ENCODE assay signal across 20 cellular contexts in the genomic region with DNA sequence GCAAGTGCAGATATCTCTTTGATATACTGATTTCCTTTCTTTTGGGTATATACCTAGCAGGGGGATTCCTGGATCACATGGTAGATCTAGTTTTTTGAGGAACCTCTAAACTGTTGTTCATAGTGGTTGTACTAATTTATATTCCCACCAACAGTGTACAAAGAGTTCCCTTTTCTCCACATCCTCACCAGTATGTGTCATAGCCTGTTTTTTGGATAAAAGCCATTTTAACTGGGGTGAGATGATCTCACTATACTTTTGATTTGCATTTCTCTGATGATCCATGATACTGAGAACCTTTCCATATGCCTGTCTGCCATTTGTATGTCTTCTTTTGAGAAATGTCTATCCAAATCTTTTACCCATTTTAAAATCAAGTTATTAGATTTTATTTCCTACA. TPM values are rescaled to one million over a fixed set of nuclear protein-coding genes. Genes with fewer than 3 reads are reported as not detected.
DNase-seq lines count a peak whose midpoint lies in the region; ATAC-seq and TF ChIP-seq lines count a peak whose summit lies in the region.
"Had no signal": no experiment of that assay in that cellular context is flagged by ENCODE, and none has a peak within 500 bp of the region (broad histone marks: within the 10 kb centered on the region; RNA-seq: fewer than 3 reads in every experiment).

No MANE protein-coding gene starts in this region.

- no peaks in the 10 kb centered on the region for H3K36me3 Mint-ChIP-seq in MCF 10A (ENCODE audit: insufficient read depth, unreplicated experiment)
- no peaks in the 10 kb centered on the region for H3K36me3 Mint-ChIP-seq in activated CD4-positive, alpha-beta T cell treated with anti-CD3 and anti-CD28 coated beads for 36 hours (ENCODE audit: low read depth)
- H3K36me3 Mint-ChIP-seq: CD4-positive, CD25-positive, alpha-beta regulatory T cell had no signal

- no peaks in the 10 kb centered on the region for H3K9me3 ChIP-seq in breast epithelium

- POLR2A ChIA-PET in MCF 10A (lab: Yijun Ruan, JAX): no interaction called here
- POLR2A ChIA-PET in activated CD4-positive, alpha-beta T cell treated with anti-CD3 and anti-CD28 coated beads for 36 hours (lab: Charles Lee): no interaction called here

- H3K4me1 Mint-ChIP-seq in MCF 10A (ENCODE audit: insufficient read depth, unreplicated experiment): peaks cover 7% of the 10 kb centered on the region
- H3K4me1 Mint-ChIP-seq in activated CD4-positive, alpha-beta T cell treated with anti-CD3 and anti-CD28 coated beads for 36 hours: peaks cover 7% of the 10 kb centered on the region
- H3K4me1 Mint-ChIP-seq: mesothelial cell of epicardium had no signal

- intact Hi-C loops in MCF 10A (cut with micrococcal nuclease) (no loop called here), breast epithelium (cut with DNase I; ENCODE audit: low total_unique reads) (no loop called here)
- intact Hi-C loops in activated CD4-positive, alpha-beta T cell treated with anti-CD3 and anti-CD28 coated beads for 36 hours (cut with DNase I, micrococcal nuclease): loop anchor here in 1 of 2 experiments (10.0 kb wide), 1 partner anchor 658 kb away; the partner anchor contains the start of gene MGAT5

- H3K9me3 Mint-ChIP-seq in MCF 10A (ENCODE audit: unreplicated experiment): peaks cover 5% of the 10 kb centered on the region
- peaks cover 9% of the 10 kb centered on the region for H3K9me3 Mint-ChIP-seq in activated CD4-positive, alpha-beta T cell treated with anti-CD3 and anti-CD28 coated beads for 36 hours (ENCODE audit: low read depth)

- no peaks in the 10 kb centered on the region for H3K36me3 ChIP-seq in breast epithelium
- H3K36me3 ChIP-seq: esophagus muscularis mucosa had no signal

- TF ChIP-seq POLR2A in breast epithelium (IDR thresholded peaks at IDR 0.05): no peak

- TF ChIP-seq CTCF in MCF 10A (IDR thresholded peaks at IDR 0.05; ENCODE audit: unreplicated experiment) (no peak), breast epithelium (IDR thresholded peaks at IDR 0.05) (no peak), fibroblast of pulmonary artery (IDR thresholded peaks at IDR 0.05; ENCODE audit: low read length, missing control alignments) (no peak)

- ATAC-seq in activated CD4-positive, alpha-beta T cell treated with anti-CD3 and anti-CD28 coated beads for 36 hours: no peak
- ATAC-seq in HG03280 (IDR thresholded peaks at IDR 0.05; ENCODE audit: unreplicated experiment): no peak
- no peak for ATAC-seq in GM18520 (IDR thresholded peaks at IDR 0.05; ENCODE audit: unreplicated experiment)
- ATAC-seq: Panc1; stimulated activated naive CD8-positive, alpha-beta T cell treated with anti-CD3 and anti-CD28 coated beads, Interleukin-15, Interleukin-2, amounts not matched to agents 100 U/mL and 50 U/mL, for 24 hours had no signal

- H3K27me3 Mint-ChIP-seq in MCF 10A (ENCODE audit: insufficient read depth, unreplicated experiment): no peaks in the 10 kb centered on the region
- no peaks in the 10 kb centered on the region for H3K27me3 Mint-ChIP-seq in activated CD4-positive, alpha-beta T cell treated with anti-CD3 and anti-CD28 coated beads for 36 hours
- H3K27me3 Mint-ChIP-seq: dendritic cell treated with granulocyte-macrophage colony-stimulating factor and Interleukin-4, amounts not matched to agents 40 ng/mL and 50 ng/mL, for 4 days had no signal

- no peak overlapping the region for H3K27ac Mint-ChIP-seq in MCF 10A (ENCODE audit: low read depth, unreplicated experiment)
- no peak overlapping the region for H3K27ac Mint-ChIP-seq in activated CD4-positive, alpha-beta T cell treated with anti-CD3 and anti-CD28 coated beads for 36 hours
- H3K27ac Mint-ChIP-seq: CD4-positive, CD25-positive, alpha-beta regulatory T cell; dendritic cell treated with granulocyte-macrophage colony-stimulating factor and Interleukin-4, amounts not matched to agents 40 ng/mL and 50 ng/mL, for 4 days; mesothelial cell of epicardium had no signal

- H3K27me3 ChIP-seq in breast epithelium: no peaks in the 10 kb centered on the region
- H3K27me3 ChIP-seq: esophagus muscularis mucosa had no signal

- H3K4me1 ChIP-seq in breast epithelium: peaks cover 0 to 4% of the 10 kb centered on the region in 2 donors

- no peak overlapping the region for H3K27ac ChIP-seq in breast epithelium
- H3K27ac ChIP-seq: esophagus muscularis mucosa had no signal

- no peak overlapping the region for H3K4me3 ChIP-seq in breast epithelium
- no peak overlapping the region for H3K4me3 ChIP-seq in fibroblast of pulmonary artery (replicated peaks; ENCODE audit: low read depth, low read length)
- H3K4me3 ChIP-seq: esophagus muscularis mucosa had no signal

- peak; percentile 41 for DNase-seq in MCF 10A (ENCODE audit: unreplicated experiment)
- DNase-seq in breast epithelium (ENCODE audit: low spot score in 2 of 2): no peak
- DNase-seq in astrocyte of the hippocampus (ENCODE audit: low read depth, low spot score): peak; percentile 50
- DNase-seq in fibroblast of pulmonary artery (ENCODE audit: low read depth): peak; percentile 45
- DNase-seq in stimulated activated CD4-positive, alpha-beta T cell treated with anti-CD3 and anti-CD28 coated beads, Interleukin-4, amount 100 ng/mL, for 24 hours: no peak
- DNase-seq in activated CD4-positive, alpha-beta T cell treated with anti-CD3 and anti-CD28 coated beads for 36 hours: no peak
- DNase-seq: activated CD4-positive, alpha-beta T cell treated with anti-CD3 and anti-CD28 coated beads for 48 hours; activated CD8-positive, alpha-beta memory T cell treated with anti-CD3 and anti-CD28 coated beads, Interleukin-2, amount 50 U/mL, for 48 hours; activated naive CD4-positive, alpha-beta T cell; CD4-positive, CD25-positive, alpha-beta regulatory T cell; DND-41; NCI-H1092 treated with DMSO at 0.1 percent for 48 hours; NCI-H748 treated with DMSO at 0.1 percent for 48 hours; stimulated activated naive CD8-positive, alpha-beta T cell treated with anti-CD3 and anti-CD28 coated beads, Interleukin-15, Interleukin-2, amounts not matched to agents 100 U/mL and 50 U/mL, for 24 hours had no signal

- H3K4me3 Mint-ChIP-seq in MCF 10A (ENCODE audit: unreplicated experiment): no peak overlapping the region
- H3K4me3 Mint-ChIP-seq in activated CD4-positive, alpha-beta T cell treated with anti-CD3 and anti-CD28 coated beads for 36 hours: no peak overlapping the region
- H3K4me3 Mint-ChIP-seq: dendritic cell treated with granulocyte-macrophage colony-stimulating factor and Interleukin-4, amounts not matched to agents 40 ng/mL and 50 ng/mL, for 4 days; mesothelial cell of epicardium had no signal

- CTCF ChIA-PET in MCF 10A (lab: Yijun Ruan, JAX): no interaction called here
- CTCF ChIA-PET in activated CD4-positive, alpha-beta T cell treated with anti-CD3 and anti-CD28 coated beads for 36 hours (lab: Charles Lee): no interaction called here

- no TSS peak for BruUV-seq in MCF 10A (replicated peaks; lab: Mats Ljungman, UMichigan)

RNA-seq across cellular contexts. Expression of gene CCNT2, which starts 6.2 kb away (rescaled TPM):
- total RNA-seq in MCF 10A (2022) (38.8 and 39.3 TPM in 2 replicates), breast epithelium (10 to 100 TPM; 35.8 to 62.8 (median 40.3) TPM)
- total RNA-seq in activated CD4-positive, alpha-beta T cell treated with anti-CD3 and anti-CD28 coated beads for 36 hours: 10 to 100 TPM; 29.3 to 36.6 TPM

Comparison
In these comparisons a context has a peak if more than half of its experiments do, and no peak if none do; other contexts are left out.
1. DNase-seq: peak in MCF 10A (single experiment), astrocyte of the hippocampus (single experiment) and fibroblast of pulmonary artery (single experiment); none in breast epithelium (0 of 2), stimulated activated CD4-positive, alpha-beta T cell treated with anti-CD3 and anti-CD28 coated beads, Interleukin-4, amount 100 ng/mL, for 24 hours (single experiment) and activated CD4-positive, alpha-beta T cell treated with anti-CD3 and anti-CD28 coated beads for 36 hours (single experiment).